In the genomic region with DNA sequence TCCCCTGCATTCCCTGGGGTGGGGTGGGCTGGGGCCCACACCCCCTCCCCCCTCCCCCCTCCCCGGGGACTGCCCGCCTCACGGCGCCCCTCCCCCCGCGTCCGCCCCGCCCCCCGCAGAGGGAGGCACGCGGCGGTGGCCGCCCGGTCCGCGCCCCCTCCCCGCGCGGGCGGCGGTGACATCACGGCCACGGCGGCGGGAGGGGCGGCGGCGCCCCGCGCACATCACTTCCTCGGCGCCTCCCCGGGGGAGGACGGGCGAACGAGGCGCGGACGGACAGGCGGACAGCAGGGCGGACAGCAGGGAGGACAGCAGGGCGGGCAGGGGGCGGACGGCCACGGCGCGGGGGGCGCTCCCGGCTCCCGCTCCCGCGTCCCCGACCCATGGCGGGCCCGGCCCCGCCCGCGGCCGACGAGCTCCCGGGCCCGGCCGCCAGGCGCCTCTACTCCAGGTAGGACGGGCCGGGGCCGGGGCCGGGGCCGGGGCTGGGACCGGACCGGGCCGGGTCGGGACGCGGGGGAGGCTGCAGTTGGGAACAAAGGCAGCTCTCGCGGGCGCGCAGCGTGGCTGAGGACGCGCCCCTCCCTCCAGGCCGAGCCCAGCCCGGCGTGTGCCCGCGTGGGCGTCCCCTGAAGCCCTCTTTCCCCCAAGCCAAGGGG, we compare ENCODE assay signal across 8 cellular contexts. TPM values are rescaled to one million over a fixed set of nuclear protein-coding genes. Genes with fewer than 3 reads are reported as not detected.
DNase-seq lines count a peak whose midpoint lies in the region; ATAC-seq and TF ChIP-seq lines count a peak whose summit lies in the region.

A gene with protein sequence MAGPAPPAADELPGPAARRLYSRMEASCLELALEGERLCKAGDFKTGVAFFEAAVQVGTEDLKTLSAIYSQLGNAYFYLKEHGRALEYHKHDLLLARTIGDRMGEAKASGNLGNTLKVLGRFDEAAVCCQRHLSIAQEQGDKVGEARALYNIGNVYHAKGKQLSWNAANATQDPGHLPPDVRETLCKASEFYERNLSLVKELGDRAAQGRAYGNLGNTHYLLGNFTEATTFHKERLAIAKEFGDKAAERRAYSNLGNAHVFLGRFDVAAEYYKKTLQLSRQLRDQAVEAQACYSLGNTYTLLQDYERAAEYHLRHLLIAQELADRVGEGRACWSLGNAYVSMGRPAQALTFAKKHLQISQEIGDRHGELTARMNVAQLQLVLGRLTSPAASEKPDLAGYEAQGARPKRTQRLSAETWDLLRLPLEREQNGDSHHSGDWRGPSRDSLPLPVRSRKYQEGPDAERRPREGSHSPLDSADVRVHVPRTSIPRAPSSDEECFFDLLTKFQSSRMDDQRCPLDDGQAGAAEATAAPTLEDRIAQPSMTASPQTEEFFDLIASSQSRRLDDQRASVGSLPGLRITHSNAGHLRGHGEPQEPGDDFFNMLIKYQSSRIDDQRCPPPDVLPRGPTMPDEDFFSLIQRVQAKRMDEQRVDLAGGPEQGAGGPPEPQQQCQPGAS (plus strand): TSS at position 227 of the 659 bp plus-strand sequence. CDS start 157 bp downstream, at position 384.

- H3K27me3 ChIP-seq in skeletal muscle tissue (ENCODE audit: control insufficient read depth in 3 of 3, insufficient read depth in 3 of 3, low read length in 3 of 3): peaks cover 19 to 51% (median 27%) of the 10 kb centered on the region in 3 donors

- H3K9me3 ChIP-seq in skeletal muscle tissue (ENCODE audit: control insufficient read depth in 3 of 3, low read length in 3 of 3): no peaks in the 10 kb centered on the region

- peak; percentile 34 for DNase-seq in NCI-H2107 (lab: John Stamatoyannopoulos, UW)
- DNase-seq in NCI-H2107 treated with DMSO at 0.1 percent for 48 hours (lab: John Stamatoyannopoulos, UW; ENCODE audit: unreplicated experiment): no peak
- DNase-seq in T-helper 9 cell: peak; percentile 35
- peak; percentile 38 to 67 for DNase-seq in cardiac fibroblast (ENCODE audit: low read depth in 2 of 2)
- DNase-seq in iPS-NIHi11 (ENCODE audit: low spot score): peak; percentile 89

- H3K27ac ChIP-seq in skeletal muscle tissue (ENCODE audit: low read depth, low read length): peak within 1 kb of the TSS; percentile 19

- ATAC-seq in HG03342 (IDR thresholded peaks at IDR 0.05; ENCODE audit: unreplicated experiment) (no peak), HG02623 (IDR thresholded peaks at IDR 0.05; ENCODE audit: unreplicated experiment) (no peak)

- peaks cover 18 to 20% (median 19%) of the 10 kb centered on the region in 3 donors for H3K4me1 ChIP-seq in skeletal muscle tissue (ENCODE audit: control insufficient read depth in 3 of 3, insufficient read depth in 3 of 3, low read length in 3 of 3)

- no peak for TF ChIP-seq CTCF in cardiac fibroblast (IDR thresholded peaks at IDR 0.05; ENCODE audit: low read depth, low read length)

- H3K4me3 ChIP-seq in cardiac fibroblast (replicated peaks in 1 of 2; ENCODE audit: low read depth in 2 of 2, low read length in 2 of 2): peak within 1 kb of the TSS; percentile 76 to 79
- H3K4me3 ChIP-seq in skeletal muscle tissue (ENCODE audit: low read length in 3 of 3): peak within 1 kb of the TSS; percentile 37 to 56 (median 48)

- H3K36me3 ChIP-seq in skeletal muscle tissue (ENCODE audit: control insufficient read depth in 3 of 3, insufficient read depth in 3 of 3, low read length in 3 of 3): no peaks in the 10 kb centered on the region

- H3K9ac ChIP-seq in skeletal muscle tissue (ENCODE audit: low read depth in 1 of 3, low read length in 3 of 3): peak within 1 kb of the TSS; percentile 57 to 66 (median 61)

RNA-seq across cellular contexts. Expression of the gene that starts here (rescaled TPM):
- total RNA-seq in skeletal muscle tissue: 14.1 TPM
